ENCODE assay signal across 23 cellular contexts in the genomic region with DNA sequence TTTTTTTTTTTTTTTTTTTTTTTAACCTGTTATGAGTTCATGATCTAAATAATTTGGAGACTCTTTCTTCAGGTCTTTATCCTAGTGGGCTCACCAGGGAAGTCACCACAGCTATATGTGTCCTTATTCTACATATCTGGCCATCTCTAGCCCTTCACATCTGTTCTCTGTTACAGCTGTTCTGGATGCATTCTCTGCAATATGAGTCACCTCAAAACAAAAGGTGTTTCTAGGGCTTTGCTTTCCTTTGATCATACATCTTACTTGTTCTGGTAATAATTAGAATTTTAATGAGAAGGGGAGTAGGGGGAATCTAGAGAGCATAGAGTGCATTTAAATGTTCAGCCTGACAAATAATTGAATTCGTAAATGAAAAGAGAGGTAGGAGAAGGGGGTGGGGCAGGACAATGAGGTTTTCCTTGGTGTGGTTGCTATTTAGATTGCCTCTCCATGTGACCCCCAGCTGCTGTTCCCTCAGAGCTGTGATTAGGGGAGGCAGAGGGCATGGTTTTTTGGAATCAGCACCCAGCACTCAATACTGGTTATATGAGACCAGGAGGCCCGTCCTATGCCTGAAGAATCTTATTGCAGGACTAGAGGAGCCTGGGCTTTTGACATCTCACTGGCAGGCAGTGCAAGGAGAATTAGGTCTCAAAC. TPM values are rescaled to one million over a fixed set of nuclear protein-coding genes. Genes with fewer than 3 reads are reported as not detected.
"Had no signal": no experiment of that assay in that cellular context is flagged by ENCODE, and none has a peak within 500 bp of the region (broad histone marks: within the 10 kb centered on the region; RNA-seq: fewer than 3 reads in every experiment).

No MANE protein-coding gene starts in this region.

- H3K4me3 ChIP-seq: body of pancreas, left ventricle myocardium inferior, tibial artery had no signal

- H3K4me1 ChIP-seq: body of pancreas, left ventricle myocardium inferior, tibial artery had no signal

- DNase-seq: activated CD4-positive, alpha-beta memory T cell treated with anti-CD3 and anti-CD28 coated beads, Interleukin-2, amount 10 ng/mL, durations not matched to agents 7 days and 5 days; activated CD4-positive, alpha-beta T cell treated with anti-CD3 and anti-CD28 coated beads for 4 hours; activated CD8-positive, alpha-beta memory T cell treated with anti-CD3 and anti-CD28 coated beads, Interleukin-2, amount 10 ng/mL, durations not matched to agents 7 days and 5 days; activated naive CD4-positive, alpha-beta T cell treated with Interleukin-2 at 50 U/mL for 16 hours; activated naive CD8-positive, alpha-beta T cell treated with anti-CD3 and anti-CD28 coated beads, Interleukin-2, amount 10 ng/mL, durations not matched to agents 7 days and 5 days; amygdala; body of pancreas; caudate nucleus; endodermal cell; immature natural killer cell; kidney glomerular epithelial cell; left ventricle myocardium inferior; mammary epithelial cell; stimulated activated CD4-positive, alpha-beta T cell treated with anti-CD3 and anti-CD28 coated beads, Interleukin-12 subunit alpha, Interleukin-12 subunit beta, amount 100 ng/mL, for 4 hours; stimulated activated CD4-positive, alpha-beta T cell treated with anti-CD3 and anti-CD28 coated beads, Interleukin-1b, Interleukin-23, amount 100 ng/mL, for 48 hours; stimulated activated CD8-positive, alpha-beta memory T cell treated with anti-CD3 and anti-CD28 coated beads, Interleukin-4, amount 100 ng/mL, for 48 hours; stimulated activated naive CD4-positive, alpha-beta T cell treated with Interleukin-2 at 50 U/mL for 16 hours; tibial artery had no signal

- H3K36me3 Mint-ChIP-seq: activated CD8-positive, alpha-beta memory T cell treated with anti-CD3 and anti-CD28 coated beads, Interleukin-2, amount 10 ng/mL, durations not matched to agents 7 days and 5 days; activated naive CD8-positive, alpha-beta T cell treated with anti-CD3 and anti-CD28 coated beads, Interleukin-2, amount 10 ng/mL, durations not matched to agents 7 days and 5 days had no signal

- H3K4me3 Mint-ChIP-seq: activated CD4-positive, alpha-beta memory T cell treated with anti-CD3 and anti-CD28 coated beads, Interleukin-2, amount 10 ng/mL, durations not matched to agents 7 days and 5 days; activated CD8-positive, alpha-beta memory T cell treated with anti-CD3 and anti-CD28 coated beads, Interleukin-2, amount 10 ng/mL, durations not matched to agents 7 days and 5 days; activated naive CD8-positive, alpha-beta T cell treated with anti-CD3 and anti-CD28 coated beads, Interleukin-2, amount 10 ng/mL, durations not matched to agents 7 days and 5 days; activated T-helper 17 cell treated with anti-CD3 and anti-CD28 coated beads, Interleukin-2, amount 50 U/mL, for 72 hours; endodermal cell; immature natural killer cell had no signal

- H3K27ac ChIP-seq: body of pancreas, left ventricle myocardium inferior, tibial artery had no signal

- H3K9me3 Mint-ChIP-seq: activated CD4-positive, alpha-beta memory T cell treated with anti-CD3 and anti-CD28 coated beads, Interleukin-2, amount 10 ng/mL, durations not matched to agents 7 days and 5 days; activated naive CD8-positive, alpha-beta T cell treated with anti-CD3 and anti-CD28 coated beads, Interleukin-2, amount 10 ng/mL, durations not matched to agents 7 days and 5 days; activated T-helper 17 cell treated with anti-CD3 and anti-CD28 coated beads, Interleukin-2, amount 50 U/mL, for 72 hours; endodermal cell; immature natural killer cell had no signal

- H3K4me1 Mint-ChIP-seq: activated naive CD8-positive, alpha-beta T cell treated with anti-CD3 and anti-CD28 coated beads, Interleukin-2, amount 10 ng/mL, durations not matched to agents 7 days and 5 days; activated T-helper 17 cell treated with anti-CD3 and anti-CD28 coated beads, Interleukin-2, amount 50 U/mL, for 72 hours; immature natural killer cell had no signal

- H3K36me3 ChIP-seq: left ventricle myocardium inferior, tibial artery had no signal

- H3K27me3 ChIP-seq: body of pancreas had no signal

- ATAC-seq: activated CD8-positive, alpha-beta memory T cell treated with anti-CD3 and anti-CD28 coated beads, Interleukin-2, amount 10 ng/mL, durations not matched to agents 7 days and 5 days; activated T-helper 17 cell treated with anti-CD3 and anti-CD28 coated beads, Interleukin-2, amount 50 U/mL, for 72 hours; body of pancreas had no signal

- H3K9me3 ChIP-seq: body of pancreas, left ventricle myocardium inferior, tibial artery had no signal

- H3K27ac Mint-ChIP-seq: activated CD4-positive, alpha-beta memory T cell treated with anti-CD3 and anti-CD28 coated beads, Interleukin-2, amount 10 ng/mL, durations not matched to agents 7 days and 5 days; activated CD8-positive, alpha-beta memory T cell treated with anti-CD3 and anti-CD28 coated beads, Interleukin-2, amount 10 ng/mL, durations not matched to agents 7 days and 5 days; activated naive CD8-positive, alpha-beta T cell treated with anti-CD3 and anti-CD28 coated beads, Interleukin-2, amount 10 ng/mL, durations not matched to agents 7 days and 5 days; activated T-helper 17 cell treated with anti-CD3 and anti-CD28 coated beads, Interleukin-2, amount 50 U/mL, for 72 hours; endodermal cell; immature natural killer cell; progenitor cell of endocrine pancreas had no signal

RNA-seq across cellular contexts. Expression of a gene that starts 8.0 kb away (rescaled TPM):
- total RNA-seq: activated CD4-positive, alpha-beta memory T cell treated with anti-CD3 and anti-CD28 coated beads, Interleukin-2, amount 10 ng/mL, durations not matched to agents 7 days and 5 days; activated CD8-positive, alpha-beta memory T cell treated with anti-CD3 and anti-CD28 coated beads, Interleukin-2, amount 10 ng/mL, durations not matched to agents 7 days and 5 days; activated naive CD8-positive, alpha-beta T cell treated with anti-CD3 and anti-CD28 coated beads, Interleukin-2, amount 10 ng/mL, durations not matched to agents 7 days and 5 days; activated T-helper 17 cell treated with anti-CD3 and anti-CD28 coated beads, Interleukin-2, amount 50 U/mL, for 72 hours; epithelial cell of proximal tubule; fibroblast of lung; left ventricle myocardium inferior; mammary epithelial cell; T-helper 2 cell treated with Interferon-gamma antibody and Interleukin-4, amounts not matched to agents 100 ng/mL and 5 ng/mL, for 36 hours had no signal
